1 cellular context compared by ENCODE assay signal in the genomic region with DNA sequence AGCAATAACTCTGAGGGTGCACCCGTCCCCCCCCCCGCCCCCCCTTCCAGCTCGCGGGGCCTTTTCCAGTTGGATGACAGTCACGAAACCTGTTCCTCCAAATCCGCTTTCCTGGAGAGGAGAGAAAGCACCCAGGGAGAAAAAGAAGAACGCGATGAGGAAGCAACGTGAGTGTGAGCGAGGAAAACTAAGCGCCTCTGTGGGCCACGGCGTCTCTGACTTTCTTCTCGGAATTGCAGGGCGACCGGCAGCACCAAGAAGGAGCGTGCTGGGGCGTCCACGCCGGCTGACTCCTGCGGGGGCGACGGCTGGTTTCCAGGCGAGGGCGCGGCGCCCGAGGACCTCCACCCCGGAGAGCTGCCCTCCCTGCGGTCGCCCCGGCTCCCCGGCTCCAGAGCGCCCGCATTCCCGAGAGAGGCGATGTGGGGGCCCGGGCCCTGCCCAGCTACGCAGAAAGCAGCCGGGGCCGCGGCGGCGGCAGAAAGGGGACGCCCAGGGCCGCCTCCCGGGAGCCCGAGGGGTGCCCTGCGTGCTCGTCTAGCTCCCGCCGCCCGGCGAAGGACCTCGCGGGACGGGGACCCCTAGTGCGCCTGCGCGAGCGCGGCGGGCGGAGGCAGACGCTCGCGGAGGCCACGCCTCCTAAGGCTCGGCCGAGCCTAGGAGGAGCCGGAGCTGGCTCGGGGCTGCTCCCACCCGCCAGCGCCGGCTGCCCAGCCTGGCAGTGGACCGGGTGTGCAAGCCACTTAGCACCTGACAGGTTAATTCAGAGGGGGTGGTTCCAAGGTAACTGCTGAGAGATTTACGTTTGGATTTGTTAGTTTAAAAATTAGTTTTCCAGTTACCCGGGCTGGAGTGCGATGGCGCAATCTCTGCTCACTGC.
TF ChIP-seq lines count a peak whose summit lies in the region.

No MANE protein-coding gene starts in this region.

TF ChIP-seq in HepG2, 621 proteins besides CTCF, POLR2A, EP300 and RAD21 (continued from another document and continues in another):
- TF ChIP-seq ZBTB44 (CRISPR knock-in tag; IDR thresholded peaks at IDR 0.05), result no peak
- TF ChIP-seq ATAD3A (CRISPR knock-in tag; IDR thresholded peaks at IDR 0.05), result no peak
- TF ChIP-seq PAF1 (CRISPR knock-in tag; IDR thresholded peaks at IDR 0.05), result no peak
- no peak for TF ChIP-seq MATR3 (CRISPR knock-in tag; IDR thresholded peaks at IDR 0.05)
- no peak for TF ChIP-seq SNAPC2 (CRISPR knock-in tag; IDR thresholded peaks at IDR 0.05)
- TF ChIP-seq HOXA3 (CRISPR knock-in tag; IDR thresholded peaks at IDR 0.05), result 0 out of 2 replicates have a peak, but pooled peaks have one; percentile 12
- TF ChIP-seq CERS6 (CRISPR knock-in tag; IDR thresholded peaks at IDR 0.05), result no peak
- no peak for TF ChIP-seq ZNF75D (CRISPR knock-in tag; IDR thresholded peaks at IDR 0.05; ENCODE audit: borderline replicate concordance)
- no peak for TF ChIP-seq ZNF878 (CRISPR knock-in tag; IDR thresholded peaks at IDR 0.05)
- no peak for TF ChIP-seq GLMP (CRISPR knock-in tag; IDR thresholded peaks at IDR 0.05; ENCODE audit: borderline replicate concordance)
- no peak for TF ChIP-seq ZNF460 (CRISPR knock-in tag; IDR thresholded peaks at IDR 0.05; ENCODE audit: borderline replicate concordance)
- 0 out of 2 replicates have a peak, but pooled peaks have one; percentile 8 for TF ChIP-seq ZNF710 (CRISPR knock-in tag; IDR thresholded peaks at IDR 0.05; ENCODE audit: borderline replicate concordance)
- TF ChIP-seq PHF8 (CRISPR knock-in tag; IDR thresholded peaks at IDR 0.05), result no peak; the same call in 1 of the 2 replicates
- TF ChIP-seq, protein P1, sequence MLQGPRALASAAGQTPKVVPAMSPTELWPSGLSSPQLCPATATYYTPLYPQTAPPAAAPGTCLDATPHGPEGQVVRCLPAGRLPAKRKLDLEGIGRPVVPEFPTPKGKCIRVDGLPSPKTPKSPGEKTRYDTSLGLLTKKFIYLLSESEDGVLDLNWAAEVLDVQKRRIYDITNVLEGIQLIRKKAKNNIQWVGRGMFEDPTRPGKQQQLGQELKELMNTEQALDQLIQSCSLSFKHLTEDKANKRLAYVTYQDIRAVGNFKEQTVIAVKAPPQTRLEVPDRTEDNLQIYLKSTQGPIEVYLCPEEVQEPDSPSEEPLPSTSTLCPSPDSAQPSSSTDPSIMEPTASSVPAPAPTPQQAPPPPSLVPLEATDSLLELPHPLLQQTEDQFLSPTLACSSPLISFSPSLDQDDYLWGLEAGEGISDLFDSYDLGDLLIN (CRISPR knock-in tag; IDR thresholded peaks at IDR 0.05; ENCODE audit: borderline replicate concordance), result no peak
- TF ChIP-seq, protein P2, sequence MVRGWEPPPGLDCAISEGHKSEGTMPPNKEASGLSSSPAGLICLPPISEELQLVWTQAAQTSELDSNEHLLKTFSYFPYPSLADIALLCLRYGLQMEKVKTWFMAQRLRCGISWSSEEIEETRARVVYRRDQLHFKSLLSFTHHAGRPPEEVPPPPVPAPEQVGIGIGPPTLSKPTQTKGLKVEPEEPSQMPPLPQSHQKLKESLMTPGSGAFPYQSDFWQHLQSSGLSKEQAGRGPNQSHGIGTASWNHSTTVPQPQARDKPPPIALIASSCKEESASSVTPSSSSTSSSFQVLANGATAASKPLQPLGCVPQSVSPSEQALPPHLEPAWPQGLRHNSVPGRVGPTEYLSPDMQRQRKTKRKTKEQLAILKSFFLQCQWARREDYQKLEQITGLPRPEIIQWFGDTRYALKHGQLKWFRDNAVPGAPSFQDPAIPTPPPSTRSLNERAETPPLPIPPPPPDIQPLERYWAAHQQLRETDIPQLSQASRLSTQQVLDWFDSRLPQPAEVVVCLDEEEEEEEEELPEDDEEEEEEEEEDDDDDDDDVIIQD (CRISPR knock-in tag; IDR thresholded peaks at IDR 0.05; ENCODE audit: low read depth), result no peak
- no peak for TF ChIP-seq GATAD1 (CRISPR knock-in tag; IDR thresholded peaks at IDR 0.05)
- no peak for TF ChIP-seq ZBTB2 (CRISPR knock-in tag; IDR thresholded peaks at IDR 0.05; ENCODE audit: low read depth)
- no peak for TF ChIP-seq BRCA1 (CRISPR knock-in tag; IDR thresholded peaks at IDR 0.05)
- TF ChIP-seq TP53 (CRISPR knock-in tag; conservative IDR thresholded peaks at IDR 0.05), result no peak
- TF ChIP-seq, protein P3, sequence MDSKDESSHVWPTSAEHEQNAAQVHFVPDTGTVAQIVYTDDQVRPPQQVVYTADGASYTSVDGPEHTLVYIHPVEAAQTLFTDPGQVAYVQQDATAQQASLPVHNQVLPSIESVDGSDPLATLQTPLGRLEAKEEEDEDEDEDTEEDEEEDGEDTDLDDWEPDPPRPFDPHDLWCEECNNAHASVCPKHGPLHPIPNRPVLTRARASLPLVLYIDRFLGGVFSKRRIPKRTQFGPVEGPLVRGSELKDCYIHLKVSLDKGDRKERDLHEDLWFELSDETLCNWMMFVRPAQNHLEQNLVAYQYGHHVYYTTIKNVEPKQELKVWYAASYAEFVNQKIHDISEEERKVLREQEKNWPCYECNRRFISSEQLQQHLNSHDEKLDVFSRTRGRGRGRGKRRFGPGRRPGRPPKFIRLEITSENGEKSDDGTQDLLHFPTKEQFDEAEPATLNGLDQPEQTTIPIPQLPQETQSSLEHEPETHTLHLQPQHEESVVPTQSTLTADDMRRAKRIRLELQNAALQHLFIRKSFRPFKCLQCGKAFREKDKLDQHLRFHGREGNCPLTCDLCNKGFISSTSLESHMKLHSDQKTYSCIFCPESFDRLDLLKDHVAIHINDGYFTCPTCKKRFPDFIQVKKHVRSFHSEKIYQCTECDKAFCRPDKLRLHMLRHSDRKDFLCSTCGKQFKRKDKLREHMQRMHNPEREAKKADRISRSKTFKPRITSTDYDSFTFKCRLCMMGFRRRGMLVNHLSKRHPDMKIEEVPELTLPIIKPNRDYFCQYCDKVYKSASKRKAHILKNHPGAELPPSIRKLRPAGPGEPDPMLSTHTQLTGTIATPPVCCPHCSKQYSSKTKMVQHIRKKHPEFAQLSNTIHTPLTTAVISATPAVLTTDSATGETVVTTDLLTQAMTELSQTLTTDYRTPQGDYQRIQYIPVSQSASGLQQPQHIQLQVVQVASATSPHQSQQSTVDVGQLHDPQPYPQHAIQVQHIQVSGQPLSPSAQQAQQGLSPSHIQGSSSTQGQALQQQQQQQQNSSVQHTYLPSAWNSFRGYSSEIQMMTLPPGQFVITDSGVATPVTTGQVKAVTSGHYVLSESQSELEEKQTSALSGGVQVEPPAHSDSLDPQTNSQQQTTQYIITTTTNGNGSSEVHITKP (CRISPR knock-in tag; IDR thresholded peaks at IDR 0.05; ENCODE audit: low read depth), result no peak
- peak; percentile 79 for TF ChIP-seq SALL1 (CRISPR knock-in tag; IDR thresholded peaks at IDR 0.05)
- peak; percentile 46 for TF ChIP-seq ZFY (CRISPR knock-in tag; IDR thresholded peaks at IDR 0.05)
- no peak for TF ChIP-seq PHB2 (IDR thresholded peaks at IDR 0.05; ENCODE audit: partially characterized antibody)
- TF ChIP-seq ZNF431 (CRISPR knock-in tag; IDR thresholded peaks at IDR 0.05; ENCODE audit: borderline replicate concordance, low read depth), result no peak
- TF ChIP-seq FUBP1 (CRISPR knock-in tag; IDR thresholded peaks at IDR 0.05; ENCODE audit: borderline replicate concordance), result no peak
- no peak for TF ChIP-seq ZNF761 (CRISPR knock-in tag; conservative IDR thresholded peaks at IDR 0.05)
- TF ChIP-seq ZNF724P (CRISPR knock-in tag; IDR thresholded peaks at IDR 0.05; ENCODE audit: borderline replicate concordance), result no peak
- TF ChIP-seq, protein P4, sequence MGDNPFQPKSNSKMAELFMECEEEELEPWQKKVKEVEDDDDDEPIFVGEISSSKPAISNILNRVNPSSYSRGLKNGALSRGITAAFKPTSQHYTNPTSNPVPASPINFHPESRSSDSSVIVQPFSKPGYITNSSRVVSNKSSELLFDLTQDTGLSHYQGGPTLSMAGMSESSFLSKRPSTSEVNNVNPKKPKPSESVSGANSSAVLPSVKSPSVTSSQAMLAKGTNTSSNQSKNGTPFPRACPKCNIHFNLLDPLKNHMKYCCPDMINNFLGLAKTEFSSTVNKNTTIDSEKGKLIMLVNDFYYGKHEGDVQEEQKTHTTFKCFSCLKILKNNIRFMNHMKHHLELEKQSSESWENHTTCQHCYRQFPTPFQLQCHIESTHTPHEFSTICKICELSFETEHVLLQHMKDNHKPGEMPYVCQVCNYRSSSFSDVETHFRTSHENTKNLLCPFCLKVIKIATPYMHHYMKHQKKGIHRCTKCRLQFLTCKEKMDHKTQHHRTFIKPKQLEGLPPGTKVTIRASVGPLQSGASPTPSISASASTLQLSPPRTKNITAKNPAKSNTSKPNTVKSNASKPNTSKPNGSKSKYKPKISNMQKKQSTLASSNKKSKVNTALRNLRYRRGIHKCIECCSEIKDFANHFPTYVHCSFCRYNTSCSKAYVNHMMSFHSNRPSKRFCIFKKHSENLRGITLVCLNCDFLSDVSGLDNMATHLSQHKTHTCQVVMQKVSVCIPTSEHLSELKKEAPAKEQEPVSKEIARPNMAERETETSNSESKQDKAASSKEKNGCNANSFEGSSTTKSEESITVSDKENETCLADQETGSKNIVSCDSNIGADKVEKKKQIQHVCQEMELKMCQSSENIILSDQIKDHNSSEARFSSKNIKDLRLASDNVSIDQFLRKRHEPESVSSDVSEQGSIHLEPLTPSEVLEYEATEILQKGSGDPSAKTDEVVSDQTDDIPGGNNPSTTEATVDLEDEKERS (CRISPR knock-in tag; IDR thresholded peaks at IDR 0.05), result no peak
- TF ChIP-seq ZSCAN12 (CRISPR knock-in tag; IDR thresholded peaks at IDR 0.05), result no peak
- no peak for TF ChIP-seq SNAI1 (CRISPR knock-in tag; IDR thresholded peaks at IDR 0.05; ENCODE audit: borderline replicate concordance)
- no peak for TF ChIP-seq NFE2L1 (CRISPR knock-in tag; IDR thresholded peaks at IDR 0.05; ENCODE audit: borderline replicate concordance)
- peak; percentile 33; the same call in 1 of the 2 replicates for TF ChIP-seq HDAC1 (CRISPR knock-in tag; IDR thresholded peaks at IDR 0.05)
- no peak for TF ChIP-seq ZNF451 (CRISPR knock-in tag; IDR thresholded peaks at IDR 0.05)
